ENCODE assay signal across 8 cellular contexts in genomic region chr17:75524971-75525805, GRCh38. TPM values are rescaled to one million over a fixed set of nuclear protein-coding genes. Genes with fewer than 3 reads are reported as not detected.
DNase-seq lines count a peak whose midpoint lies in the region; ATAC-seq and TF ChIP-seq lines count a peak whose summit lies in the region.

Gene LLGL2 (plus strand): TSS chr17:75525697. CDS start chr17:75543427, 17,730 bp downstream.

- TF ChIP-seq EP300 in neural cell (conservative IDR thresholded peaks at IDR 0.05; ENCODE audit: poor library complexity, severe bottlenecking) = no peak

- peaks cover 3% of the 10 kb centered on the region; the same call in 1 of the 2 replicates for H3K36me3 ChIP-seq in IMR-90 (ENCODE audit: control insufficient read depth, insufficient read depth, low read length)
- H3K36me3 ChIP-seq in PC-9 (ENCODE audit: low read depth) = no peaks in the 10 kb centered on the region
- no peaks in the 10 kb centered on the region for H3K36me3 ChIP-seq in fibroblast of lung (ENCODE audit: control insufficient read depth, insufficient read depth, low read length)
- no peaks in the 10 kb centered on the region for H3K36me3 ChIP-seq in neural cell (ENCODE audit: insufficient read depth, low read length)

- WGBS in IMR-90 (ENCODE audit: extremely low coverage in 2 of 2, insufficient read length in 1 of 2), 2 experiments = 2% methylated on average over 47 of the region's 108 CpGs; no CpG with 5 or more reads in 1 of the 2 experiments

- H3K4ac ChIP-seq in IMR-90 (ENCODE audit: low read depth, low read length) = no peak within 1 kb of the TSS

- peak within 1 kb of the TSS; percentile 48 for H3K4me3 ChIP-seq in IMR-90 (ENCODE audit: insufficient read depth, low read depth, low read length)
- H3K4me3 ChIP-seq in PC-9 = peak within 1 kb of the TSS; percentile 100
- peak within 1 kb of the TSS; percentile 17 to 49 (median 32) for H3K4me3 ChIP-seq in fibroblast of lung (replicated peaks in 1 of 4; ENCODE audit: control extremely low read depth in 1 of 4, insufficient read depth in 1 of 4, low read depth in 3 of 4, low read length in 4 of 4)
- peak within 1 kb of the TSS; percentile 65 for H3K4me3 ChIP-seq in neural cell (ENCODE audit: low read length)

- H4K20me1 ChIP-seq in IMR-90 (ENCODE audit: insufficient read depth, low read length) = 0 out of 2 replicates have a peak, but pooled peaks cover 14% of the 10 kb centered on the region
- H4K20me1 ChIP-seq in PC-9 (ENCODE audit: insufficient read depth) = no peaks in the 10 kb centered on the region; the same call in 1 of the 2 replicates
- no peaks in the 10 kb centered on the region for H4K20me1 ChIP-seq in fibroblast of lung (ENCODE audit: control insufficient read depth, extremely low read depth, insufficient read depth, low read length)
- no peaks in the 10 kb centered on the region for H4K20me1 ChIP-seq in neural cell (ENCODE audit: insufficient read depth)

- H3K9ac ChIP-seq in IMR-90 (ENCODE audit: low read depth, low read length) (no peak within 1 kb of the TSS), fibroblast of lung (ENCODE audit: insufficient read depth, low read length) (no peak within 1 kb of the TSS), neural cell (ENCODE audit: low read length) (no peak within 1 kb of the TSS)

- POLR2A ChIA-PET in IMR-90 (lab: Charles Lee; ENCODE audit: unreplicated experiment) = no interaction called here
- POLR2A ChIA-PET in PC-9 (lab: Charles Lee; ENCODE audit: unreplicated experiment) = interaction anchor here (0.5 to 2.5 kb wide), 13 partner anchors 9 to 837 kb away, joined by 3 to 35 read pairs (median 4); partner anchors contain the start of genes MIF4GD and TSEN54

- H3K4me2 ChIP-seq in IMR-90 (ENCODE audit: low read depth, low read length) = peak within 1 kb of the TSS; percentile 66
- H3K4me2 ChIP-seq in PC-9 = peak within 1 kb of the TSS; percentile 99
- H3K4me2 ChIP-seq in fibroblast of lung (ENCODE audit: extremely low read depth, insufficient read depth, low read length) = peak within 1 kb of the TSS; percentile 78
- no peak within 1 kb of the TSS for H3K4me2 ChIP-seq in neural cell (ENCODE audit: low read length)

- H3K27ac ChIP-seq in IMR-90 (ENCODE audit: insufficient read depth, low read length) = no peak within 1 kb of the TSS
- peak within 1 kb of the TSS; percentile 55 for H3K27ac ChIP-seq in PC-9
- H3K27ac ChIP-seq in fibroblast of lung (ENCODE audit: insufficient read depth, low read length) = no peak within 1 kb of the TSS
- H3K27ac ChIP-seq in neural cell (ENCODE audit: low read length) = no peak within 1 kb of the TSS
- H3K27ac ChIP-seq in substantia nigra (ENCODE audit: low read depth, low read length, poor library complexity, severe bottlenecking) = peak within 1 kb of the TSS; percentile 73

- no peak within 1 kb of the TSS for H4K8ac ChIP-seq in IMR-90 (ENCODE audit: low read depth in 2 of 2, low read length in 2 of 2)

- no peak within 1 kb of the TSS for H2BK15ac ChIP-seq in IMR-90 (ENCODE audit: low read depth, low read length)

- no peak within 1 kb of the TSS for H3K14ac ChIP-seq in IMR-90 (replicated peaks; ENCODE audit: low read depth, low read length)

- peak within 1 kb of the TSS; percentile 42 for H2AK9ac ChIP-seq in IMR-90 (replicated peaks; ENCODE audit: low read depth, low read length, poor library complexity)

- in situ Hi-C loops in IMR-90 (cut with MboI; ENCODE audit: low sequenced_read_pairs) = no loop called here

- peaks cover 36% of the 10 kb centered on the region for H3K79me2 ChIP-seq in PC-9 (ENCODE audit: low read depth)
- no peaks in the 10 kb centered on the region for H3K79me2 ChIP-seq in fibroblast of lung (ENCODE audit: control insufficient read depth, insufficient read depth, low read length)
- H3K79me2 ChIP-seq in neural cell (replicated peaks; ENCODE audit: insufficient read depth, low read length) = no peaks in the 10 kb centered on the region

- DNase-seq in COR-L47 (lab: John Stamatoyannopoulos, UW) (peak; percentile 91), IMR-90 (peak; percentile 11), PC-9 (peak; percentile 77 to 95), fibroblast of lung (ENCODE audit: low read depth in 2 of 2) (peak; percentile 15 to 42), substantia nigra (lab: John Stamatoyannopoulos, UW) (peak in 22 of 49 donors; percentile 16 to 81 (median 52))
- peak; percentile 79 to 86 for DNase-seq in activated T-cell treated with anti-CD3 and anti-CD28 coated beads, Interleukin-2, amount 50 U/mL, for 48 hours

- no peaks in the 10 kb centered on the region for H3K79me1 ChIP-seq in IMR-90 (ENCODE audit: low read depth in 1 of 2, low read length in 2 of 2)

- no peak within 1 kb of the TSS for H3K56ac ChIP-seq in IMR-90 (ENCODE audit: extremely low read depth, insufficient read depth, low read length)

- no peak for TF ChIP-seq POLR2A in IMR-90 (IDR thresholded peaks at IDR 0.05; ENCODE audit: low read depth, low read length)

- H3F3A ChIP-seq in PC-9 (ENCODE audit: insufficient read depth, low read depth) (peaks cover 21% of the 10 kb centered on the region; the same call in 1 of the 2 replicates), neural cell (ENCODE audit: insufficient read depth, low read length, poor library complexity, severe bottlenecking) (no peaks in the 10 kb centered on the region)

- no peak within 1 kb of the TSS for H4K91ac ChIP-seq in IMR-90 (ENCODE audit: insufficient read depth, low read depth, low read length)

- no peak within 1 kb of the TSS for H2BK120ac ChIP-seq in IMR-90 (ENCODE audit: low read depth, low read length)

- no peak within 1 kb of the TSS for H2AK5ac ChIP-seq in IMR-90 (ENCODE audit: low read depth, low read length)

- TF ChIP-seq CTCF in IMR-90 (conservative IDR thresholded peaks at IDR 0.05; ENCODE audit: low read depth, low read length) (0 out of 2 replicates have a peak, but pooled peaks have one; percentile 20), PC-9 (conservative IDR thresholded peaks at IDR 0.05) (peak; percentile 60), fibroblast of lung (conservative IDR thresholded peaks at IDR 0.05 in 1 of 2, IDR thresholded peaks at IDR 0.05 in 1 of 2; ENCODE audit: low read depth in 1 of 2, low read length in 2 of 2) (peak; percentile 13 to 18), neural cell (IDR thresholded peaks at IDR 0.05; ENCODE audit: poor library complexity, severe bottlenecking) (peak; percentile 49)

- BruUV-seq in IMR-90 (replicated peaks; lab: Mats Ljungman, UMichigan) = no TSS peak
- BruUV-seq in PC-9 (replicated peaks; lab: Mats Ljungman, UMichigan) = TSS peak; percentile 48

- intact Hi-C loops in IMR-90 (cut with micrococcal nuclease) (no loop called here), PC-9 (cut with micrococcal nuclease; ENCODE audit: unreplicated experiment) (loop anchor here (2.0 kb wide), 1 partner anchor 64 kb away; no protein-coding TSS in a partner anchor)

- H3K9me1 ChIP-seq in IMR-90 (ENCODE audit: insufficient read depth, low read length) = no peaks in the 10 kb centered on the region

- no peak within 1 kb of the TSS for H4K5ac ChIP-seq in IMR-90 (ENCODE audit: low read depth, low read length)

- H3K23ac ChIP-seq in IMR-90 (ENCODE audit: low read depth, low read length) = peak within 1 kb of the TSS; percentile 73; the same call in 1 of the 2 replicates

- dilution Hi-C loops in IMR-90 (cut with HindIII; ENCODE audit: low sequenced_read_pairs, unreplicated experiment) = no loop called here

- H3K9me2 ChIP-seq in PC-9 (ENCODE audit: insufficient read depth) = no peaks in the 10 kb centered on the region
- no peaks in the 10 kb centered on the region for H3K9me2 ChIP-seq in neural cell (ENCODE audit: insufficient read depth, low read length)

- no peak within 1 kb of the TSS for H2BK20ac ChIP-seq in IMR-90 (ENCODE audit: low read depth, low read length)

- H3K27me3 ChIP-seq in IMR-90 (ENCODE audit: control insufficient read depth, insufficient read depth, low read length) = peaks cover 19% of the 10 kb centered on the region
- H3K27me3 ChIP-seq in PC-9 (ENCODE audit: insufficient read depth, low read depth) = no peaks in the 10 kb centered on the region
- peaks cover 11% of the 10 kb centered on the region for H3K27me3 ChIP-seq in fibroblast of lung (ENCODE audit: control insufficient read depth, insufficient read depth, low read length)
- peaks cover 33% of the 10 kb centered on the region for H3K27me3 ChIP-seq in neural cell (ENCODE audit: insufficient read depth, low read depth, low read length)

- ATAC-seq in GM21423 (IDR thresholded peaks at IDR 0.05; ENCODE audit: unreplicated experiment) (peak; percentile 79), IMR-90 (ENCODE audit: low read depth) (peak; percentile 90)

- no peak for TF ChIP-seq RAD21 in IMR-90 (IDR thresholded peaks at IDR 0.05; ENCODE audit: low read length)
- TF ChIP-seq RAD21 in neural cell (conservative IDR thresholded peaks at IDR 0.05) = no peak

- H3K4me1 ChIP-seq in IMR-90 (ENCODE audit: control insufficient read depth, insufficient read depth, low read length) (no peaks in the 10 kb centered on the region), PC-9 (replicated peaks; ENCODE audit: insufficient read depth) (peaks cover 21% of the 10 kb centered on the region), fibroblast of lung (ENCODE audit: control insufficient read depth, extremely low read depth, insufficient read depth, low read length) (no peaks in the 10 kb centered on the region)

- H3K18ac ChIP-seq in IMR-90 (ENCODE audit: low read depth, low read length) = no peak within 1 kb of the TSS

- H3K9me3 ChIP-seq in IMR-90 (ENCODE audit: control insufficient read depth, insufficient read depth, low read length) (no peaks in the 10 kb centered on the region), PC-9 (ENCODE audit: insufficient read depth, low read depth) (no peaks in the 10 kb centered on the region), fibroblast of lung (ENCODE audit: control insufficient read depth, insufficient read depth, low read depth, low read length) (no peaks in the 10 kb centered on the region), neural cell (ENCODE audit: low read length) (no peaks in the 10 kb centered on the region)

- H2AFZ ChIP-seq in IMR-90 (replicated peaks; ENCODE audit: low read length, poor library complexity) = peak within 1 kb of the TSS; percentile 92
- peak within 1 kb of the TSS; percentile 99 for H2AFZ ChIP-seq in PC-9
- no peak within 1 kb of the TSS for H2AFZ ChIP-seq in fibroblast of lung (ENCODE audit: low read length)
- no peak within 1 kb of the TSS for H2AFZ ChIP-seq in neural cell (ENCODE audit: low read depth, low read length)

- CTCF ChIA-PET in IMR-90 (lab: Yijun Ruan, JAX) (no interaction called here), PC-9 (lab: Charles Lee) (interaction anchor here (0.5 to 2.3 kb wide), 9 partner anchors 9 to 1211 kb away, joined by 3 to 15 read pairs (median 5); partner anchors contain the start of genes SLC25A19 and TSEN54)

- H2BK5ac ChIP-seq in IMR-90 (ENCODE audit: low read depth, low read length, poor library complexity, severe bottlenecking) = no peak within 1 kb of the TSS

RNA-seq across cellular contexts. Expression of gene LLGL2, which starts in this region (rescaled TPM):
- total RNA-seq in IMR-90 (2012; rRNA removed) (0.54 and 0.56 TPM in 2 replicates), PC-9 (2021) (138 and 156 TPM in 2 replicates), fibroblast of lung (0.26 and 0.33 TPM in 2 replicates)
- polyA plus RNA-seq in IMR-90 (2012; rRNA removed) (0.53 and 0.72 TPM in 2 replicates), fibroblast of lung (0.02 and 0.03 TPM in 2 replicates), neural cell (0.95 and 4.2 TPM in 2 replicates)
- 1.2 and 1.6 TPM in 2 replicates for polyA plus RNA-seq in IMR-90 (2012; cell fraction: cytosol; rRNA removed)
- 2.0 and 4.5 TPM in 2 replicates for polyA plus RNA-seq in IMR-90 (2012; cell fraction: nucleus; rRNA removed; ENCODE audit: low replicate concordance)
- polyA plus RNA-seq in fibroblast of lung (2012) = 0.08 and 0.48 TPM in 2 replicates
- polyA minus RNA-seq in fibroblast of lung (ENCODE audit: low replicate concordance) (not detected in 2 replicates), neural cell (0.49 TPM in 1 of 2 replicates, not detected in the other)

Comparison
In these comparisons a context has a peak if more than half of its experiments do, and no peak if none do; other contexts are left out.
1. RNA of gene LLGL2 (total RNA-seq): 138 to 156 TPM in PC-9; 0.54 to 0.56 TPM in IMR-90 and 0.26 to 0.33 TPM in fibroblast of lung; every median in the first group is over 10 times any median in the second.
2. Peak in DNase-seq, H3K4me3 ChIP-seq and H3K4me2 ChIP-seq in fibroblast of lung; RNA of the gene not detected or under 1 TPM.
3. H2AFZ ChIP-seq: peak in IMR-90 (single experiment) and PC-9 (single experiment); none in fibroblast of lung (single experiment) and neural cell (single experiment).
4. H3K27ac ChIP-seq: peak in PC-9 (single experiment) and substantia nigra (single experiment); none in IMR-90 (single experiment), fibroblast of lung (single experiment) and neural cell (single experiment).
5. H3K4me3 ChIP-seq: peak in every context shown above with its lines; median percentile 100 in PC-9; 65 in neural cell; 48 in IMR-90; 32 in fibroblast of lung.
6. Peak in every context shown above with its lines, with median percentiles within 50 percentile points of each other: CTCF ChIP-seq.